8 cellular contexts compared by ENCODE assay signal in genomic region chr1:23483327-23484252, GRCh38. TPM values are rescaled to one million over a fixed set of nuclear protein-coding genes. Genes with fewer than 3 reads are reported as not detected.
DNase-seq lines count a peak whose midpoint lies in the region; ATAC-seq, FAIRE-seq and TF ChIP-seq lines count a peak whose summit lies in the region.

Gene ASAP3, minus strand, starts transcription at chr1:23484179. Its CDS starts 46 bp downstream, at chr1:23484133.

- ATAC-seq in DND-41 (ENCODE audit: insufficient read depth, low read depth) (peak; percentile 58), HG03520 (IDR thresholded peaks at IDR 0.05; ENCODE audit: unreplicated experiment) (no peak)
- ATAC-seq in activated T-cell treated with anti-CD3 and anti-CD28 coated beads, Interleukin-2, amount 50 U/mL, for 72 hours (replicated peaks in 1 of 2), result peak; percentile 66 to 68

- H3K9me3 ChIP-seq in DND-41 (ENCODE audit: insufficient read depth, low read length, severe bottlenecking), result no peaks in the 10 kb centered on the region
- H3K9me3 ChIP-seq in neuron (ENCODE audit: low read length), result no peaks in the 10 kb centered on the region

- TF ChIP-seq CTCF in DND-41 (IDR thresholded peaks at IDR 0.05; ENCODE audit: borderline replicate concordance, extremely low read depth, low read length, poor library complexity, severe bottlenecking), result peak; percentile 32

- no peaks in the 10 kb centered on the region for H3K9me3 Mint-ChIP-seq in activated T-cell treated with anti-CD3 and anti-CD28 coated beads, Interleukin-2, amount 50 U/mL, for 72 hours

- H3K27me3 ChIP-seq in DND-41 (ENCODE audit: insufficient read depth, low read length, poor library complexity) (peaks cover 27% of the 10 kb centered on the region), neuron (ENCODE audit: insufficient read depth, low read length) (no peaks in the 10 kb centered on the region)

- H3K36me3 Mint-ChIP-seq in activated T-cell treated with anti-CD3 and anti-CD28 coated beads, Interleukin-2, amount 50 U/mL, for 72 hours (ENCODE audit: insufficient read depth in 2 of 2), result peaks cover 0 to 3% of the 10 kb centered on the region in 2 donors

- no peak within 1 kb of the TSS; the same call in 1 of the 2 replicates for H3K27ac ChIP-seq in DND-41 (ENCODE audit: low read length)

- no peaks in the 10 kb centered on the region; the same call in 1 of the 2 replicates for H4K20me1 ChIP-seq in DND-41 (ENCODE audit: insufficient read depth, low read length)

- peaks cover 15% of the 10 kb centered on the region for H3K4me1 ChIP-seq in DND-41 (ENCODE audit: insufficient read depth, low read length)
- H3K4me1 ChIP-seq in neuron (ENCODE audit: insufficient read depth, low read length), result peaks cover 33% of the 10 kb centered on the region

- no peaks in the 10 kb centered on the region for H3K79me2 ChIP-seq in DND-41 (ENCODE audit: insufficient read depth, low read length)

- H3K4me1 Mint-ChIP-seq in activated T-cell treated with anti-CD3 and anti-CD28 coated beads, Interleukin-2, amount 50 U/mL, for 72 hours (ENCODE audit: low read depth), result peaks cover 24% of the 10 kb centered on the region

- H3K36me3 ChIP-seq in DND-41 (ENCODE audit: insufficient read depth, low read length) (no peaks in the 10 kb centered on the region), neuron (ENCODE audit: insufficient read depth, low read length) (peaks cover 6% of the 10 kb centered on the region)

- H2AFZ ChIP-seq in DND-41 (ENCODE audit: low read depth, low read length) (peak within 1 kb of the TSS; percentile 68), neuron (ENCODE audit: low read depth, low read length) (peak within 1 kb of the TSS; percentile 70)

- peak within 1 kb of the TSS; percentile 91 for H3K4me2 ChIP-seq in DND-41 (ENCODE audit: insufficient read depth, low read length)

- H3K4me3 ChIP-seq in DND-41 (ENCODE audit: low read depth in 1 of 2, low read length in 2 of 2) (peak within 1 kb of the TSS; percentile 19 to 59; a peak in 3 of 4 replicates), neuron (ENCODE audit: low read length) (peak within 1 kb of the TSS; percentile 85)

- H3K27ac Mint-ChIP-seq in activated T-cell treated with anti-CD3 and anti-CD28 coated beads, Interleukin-2, amount 50 U/mL, for 72 hours, result no peak within 1 kb of the TSS

- no peak for FAIRE-seq in HTR-8/SVneo (lab: Jason Lieb, UNC)

- H3K9ac ChIP-seq in DND-41 (ENCODE audit: low read depth, low read length), result peak within 1 kb of the TSS; percentile 50

- H3K4me3 Mint-ChIP-seq in activated T-cell treated with anti-CD3 and anti-CD28 coated beads, Interleukin-2, amount 50 U/mL, for 72 hours, result peak within 1 kb of the TSS; percentile 90 to 92

- DNase-seq in DND-41 (no peak), HTR-8/SVneo (ENCODE audit: insufficient read length, low spot score) (peak; percentile 26), globus pallidus (ENCODE audit: low spot score) (peak; percentile 20), SIG-M5 (lab: John Stamatoyannopoulos, UW) (no peak), AG08395 (ENCODE audit: low spot score) (no peak)
- no peak for DNase-seq in activated T-cell treated with anti-CD3 and anti-CD28 coated beads, Interleukin-2, amount 50 U/mL, for 72 hours

- H3K27me3 Mint-ChIP-seq in activated T-cell treated with anti-CD3 and anti-CD28 coated beads, Interleukin-2, amount 50 U/mL, for 72 hours (ENCODE audit: low read depth), result peaks cover 34% of the 10 kb centered on the region

RNA-seq across cellular contexts. Expression of gene ASAP3, which starts in this region (rescaled TPM):
- 1 to 10 TPM in 1 of 2 donors, under 1 TPM in 1; 0.51 to 1.0 TPM for total RNA-seq in activated T-cell treated with anti-CD3 and anti-CD28 coated beads, Interleukin-2, amount 50 U/mL, for 72 hours

Comparison
In these comparisons a context has a peak if more than half of its experiments do, and no peak if none do; other contexts are left out.
1. DNase-seq: peak in HTR-8/SVneo (single experiment) and globus pallidus (single experiment); none in DND-41 (single experiment), activated T-cell treated with anti-CD3 and anti-CD28 coated beads, Interleukin-2, amount 50 U/mL, for 72 hours (0 of 2), SIG-M5 (single experiment) and AG08395 (single experiment).